Comparison of ENCODE assay signal across 20 cellular contexts in genomic region chr1:175968486-175969182, GRCh38.
DNase-seq lines count a peak whose midpoint lies in the region; ATAC-seq and TF ChIP-seq lines count a peak whose summit lies in the region.
"Had no signal": no experiment of that assay in that cellular context is flagged by ENCODE, and none has a peak within 500 bp of the region (broad histone marks: within the 10 kb centered on the region; RNA-seq: fewer than 3 reads in every experiment).

No MANE protein-coding gene starts in this region.

- 74% methylated on average over 3 of the region's 3 CpGs for WGBS in hepatocyte (ENCODE audit: low lambda C conversion rate, missing lambda C conversion rate)

- H3K79me2 ChIP-seq in hepatocyte, result no peaks in the 10 kb centered on the region

- no peaks in the 10 kb centered on the region for H3K4me1 Mint-ChIP-seq in activated CD8-positive, alpha-beta T cell treated with anti-CD3 and anti-CD28 coated beads for 36 hours (ENCODE audit: low read depth)

- H3K9me3 Mint-ChIP-seq in activated CD8-positive, alpha-beta T cell treated with anti-CD3 and anti-CD28 coated beads for 36 hours, result no peaks in the 10 kb centered on the region

- intact Hi-C loops in activated CD8-positive, alpha-beta T cell treated with anti-CD3 and anti-CD28 coated beads for 36 hours (cut with micrococcal nuclease), result no loop called here

- H3K9me2 ChIP-seq in hepatocyte (replicated peaks; ENCODE audit: insufficient read depth), result no peaks in the 10 kb centered on the region

- CTCF ChIA-PET in activated CD8-positive, alpha-beta T cell treated with anti-CD3 and anti-CD28 coated beads for 36 hours (lab: Charles Lee), result no interaction called here

- no peak overlapping the region for H3K9ac ChIP-seq in NT2/D1 (ENCODE audit: insufficient read length, low read depth)

- H3K27me3 ChIP-seq in NT2/D1 (ENCODE audit: insufficient read depth, insufficient read length) (no peaks in the 10 kb centered on the region), hepatocyte (no peaks in the 10 kb centered on the region)
- H3K27me3 ChIP-seq: foreskin keratinocyte, SJCRH30 had no signal

- POLR2A ChIA-PET in activated CD8-positive, alpha-beta T cell treated with anti-CD3 and anti-CD28 coated beads for 36 hours (lab: Charles Lee), result no interaction called here

- peak; percentile 8 for DNase-seq in AG08396 (ENCODE audit: low spot score)
- DNase-seq in NT2/D1 (ENCODE audit: low read depth, low spot score), result peak; percentile 15
- DNase-seq in hepatocyte (ENCODE audit: low spot score), result peak; percentile 3
- no peak for DNase-seq in activated CD8-positive, alpha-beta T cell treated with anti-CD3 and anti-CD28 coated beads for 36 hours
- no peak for DNase-seq in activated CD4-positive, alpha-beta T cell treated with anti-CD3 and anti-CD28 coated beads for 4 hours
- no peak for DNase-seq in omental fat pad (ENCODE audit: low spot score)
- no peak for DNase-seq in NCI-H748 (lab: John Stamatoyannopoulos, UW; ENCODE audit: unreplicated experiment)
- DNase-seq: ACHN; activated gamma-delta T cell; amygdala; COR-L47; foreskin keratinocyte; GOT3; NCI-H1694 treated with DMSO at 0.1 percent for 48 hours; NCI-H510A; PC-9; SJCRH30; stimulated activated CD4-positive, alpha-beta T cell treated with anti-CD3 and anti-CD28 coated beads, Interleukin-2, amount 100 ng/mL, for 48 hours had no signal

- H3K4me3 ChIP-seq in NT2/D1 (ENCODE audit: insufficient read length, low read depth), result no peak overlapping the region
- H3K4me3 ChIP-seq in hepatocyte, result no peak overlapping the region
- H3K4me3 ChIP-seq: PC-9, SJCRH30 had no signal

- H2AFZ ChIP-seq in hepatocyte, result no peak overlapping the region
- H2AFZ ChIP-seq: PC-9 had no signal

- TF ChIP-seq CTCF in hepatocyte (IDR thresholded peaks at IDR 0.05; ENCODE audit: poor library complexity), result no peak
- no peak for TF ChIP-seq CTCF in activated CD8-positive, alpha-beta T cell treated with anti-CD3 and anti-CD28 coated beads for 36 hours (IDR thresholded peaks at IDR 0.05)
- no peak for TF ChIP-seq CTCF in omental fat pad (IDR thresholded peaks at IDR 0.05)

- no peaks in the 10 kb centered on the region for H3K9me3 ChIP-seq in NT2/D1 (ENCODE audit: insufficient read depth, low read length)
- no peaks in the 10 kb centered on the region for H3K9me3 ChIP-seq in hepatocyte (ENCODE audit: low read depth)
- H3K9me3 ChIP-seq: SJCRH30 had no signal

- H3K4me2 ChIP-seq in hepatocyte, result peak overlapping the region; percentile 3
- H3K4me2 ChIP-seq: PC-9 had no signal

- H3K36me3 Mint-ChIP-seq in activated CD8-positive, alpha-beta T cell treated with anti-CD3 and anti-CD28 coated beads for 36 hours (ENCODE audit: low read depth), result peaks cover 23% of the 10 kb centered on the region

- peak overlapping the region; percentile 57 for H3K27ac ChIP-seq in hepatocyte
- H3K27ac ChIP-seq: foreskin keratinocyte, PC-9, SJCRH30 had no signal

- H3K36me3 ChIP-seq in NT2/D1 (ENCODE audit: insufficient read depth, insufficient read length, low read length) (peaks cover 7% of the 10 kb centered on the region), hepatocyte (replicated peaks; ENCODE audit: insufficient read depth, low read depth) (no peaks in the 10 kb centered on the region)

- H3K4me3 Mint-ChIP-seq in activated CD8-positive, alpha-beta T cell treated with anti-CD3 and anti-CD28 coated beads for 36 hours, result no peak overlapping the region

- H3K27ac Mint-ChIP-seq in activated CD8-positive, alpha-beta T cell treated with anti-CD3 and anti-CD28 coated beads for 36 hours, result no peak overlapping the region

- ATAC-seq in GM19463 (IDR thresholded peaks at IDR 0.05; ENCODE audit: unreplicated experiment) (peak; percentile 57), omental fat pad (ENCODE audit: low FRiP score) (no peak)
- no peak for ATAC-seq in activated CD8-positive, alpha-beta T cell treated with anti-CD3 and anti-CD28 coated beads for 36 hours
- ATAC-seq: foreskin keratinocyte, left lobe of liver had no signal

- no peaks in the 10 kb centered on the region for H3K27me3 Mint-ChIP-seq in activated CD8-positive, alpha-beta T cell treated with anti-CD3 and anti-CD28 coated beads for 36 hours

- H3K4me1 ChIP-seq in NT2/D1 (ENCODE audit: insufficient read depth, insufficient read length) (no peaks in the 10 kb centered on the region), hepatocyte (ENCODE audit: insufficient read depth) (no peaks in the 10 kb centered on the region)
- H3K4me1 ChIP-seq: foreskin keratinocyte, SJCRH30 had no signal

- H4K20me1 ChIP-seq in hepatocyte (ENCODE audit: insufficient read depth, poor library complexity, severe bottlenecking), result no peaks in the 10 kb centered on the region

Comparison
In these comparisons a context has a peak if more than half of its experiments do, and no peak if none do; other contexts are left out.
1. DNase-seq: peak in AG08396 (single experiment), NT2/D1 (single experiment) and hepatocyte (single experiment); none in activated CD8-positive, alpha-beta T cell treated with anti-CD3 and anti-CD28 coated beads for 36 hours (single experiment), activated CD4-positive, alpha-beta T cell treated with anti-CD3 and anti-CD28 coated beads for 4 hours (0 of 2), omental fat pad (single experiment) and NCI-H748 (single experiment).